Comparison of ENCODE assay signal across 1 cellular context in the genomic region with DNA sequence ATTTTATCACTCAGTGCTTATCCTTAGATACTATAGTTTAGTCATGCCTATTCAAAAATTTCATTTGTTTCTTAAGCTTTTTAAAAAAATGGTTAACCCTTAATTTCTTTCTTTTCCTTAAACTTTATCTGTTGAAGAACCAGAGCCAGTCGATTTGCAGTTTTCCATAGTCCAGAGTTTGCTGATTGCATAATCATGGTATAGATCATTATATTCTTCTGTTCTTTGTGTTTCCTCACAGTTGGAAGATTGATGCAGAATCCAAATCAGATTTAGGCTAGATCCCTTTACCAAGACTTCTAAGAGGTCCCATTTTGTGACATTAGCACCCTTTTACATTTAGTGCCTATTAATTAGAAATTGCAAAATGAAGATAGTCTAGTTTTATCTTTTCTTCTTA.
TF ChIP-seq lines count a peak whose summit lies in the region.

No MANE protein-coding gene starts in this region.

TF ChIP-seq in HepG2, 621 proteins besides CTCF, POLR2A, EP300 and RAD21:
- TF ChIP-seq CEBPG (CRISPR knock-in tag; IDR thresholded peaks at IDR 0.05) (0 out of 2 replicates have a peak, but pooled peaks have one; percentile 32), CEBPB (IDR thresholded peaks at IDR 0.05; ENCODE audit: borderline replicate concordance, low read depth, low read length) (peak; percentile 77), SRY (CRISPR knock-in tag; IDR thresholded peaks at IDR 0.05) (no peak)
